In the genomic region with DNA sequence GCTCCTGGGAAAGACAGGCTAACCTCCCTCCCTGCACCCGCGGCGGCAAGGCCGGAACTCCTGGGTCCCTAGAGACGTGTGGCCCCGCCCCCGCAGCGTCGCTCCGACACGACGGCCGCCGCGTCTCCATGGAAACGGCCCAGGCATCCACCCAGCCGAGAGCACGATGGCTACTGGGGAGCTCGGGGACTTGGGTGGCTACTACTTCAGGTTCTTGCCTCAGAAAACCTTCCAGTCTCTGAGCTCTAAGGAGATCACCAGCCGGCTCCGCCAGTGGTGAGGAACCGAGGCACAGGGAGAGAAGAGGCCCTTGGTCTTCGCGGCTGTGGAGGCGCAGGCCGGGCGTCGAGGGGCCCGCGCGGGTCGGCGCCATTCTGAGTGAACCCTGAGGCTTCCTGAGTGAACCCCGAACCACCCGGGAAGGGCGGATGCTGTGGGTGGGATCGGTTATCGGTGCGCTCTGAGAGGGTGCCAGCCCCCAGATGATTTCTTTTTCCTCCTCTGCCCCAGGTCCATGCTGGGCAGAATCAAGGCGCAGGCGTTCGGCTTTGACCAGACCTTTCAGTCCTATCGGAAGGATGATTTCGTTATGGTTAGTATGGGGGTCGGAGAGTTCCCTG, we compare ENCODE assay signal across 8 cellular contexts. TPM values are rescaled to one million over a fixed set of nuclear protein-coding genes. Genes with fewer than 3 reads are reported as not detected.
DNase-seq lines count a peak whose midpoint lies in the region; ATAC-seq and TF ChIP-seq lines count a peak whose summit lies in the region.

A gene (plus strand): TSS at position 133 of the 620 bp plus-strand sequence. CDS start 34 bp downstream, at position 167.

- H3K27ac Mint-ChIP-seq in CD4-positive, alpha-beta memory T cell: peak within 1 kb of the TSS in 1 of 7 donors; percentile 68
- H3K27ac Mint-ChIP-seq in nephron progenitor cell: peak within 1 kb of the TSS; percentile 36

- H3K4me1 ChIP-seq in CD4-positive, alpha-beta memory T cell (ENCODE audit: insufficient read depth, low read length): peaks cover 11% of the 10 kb centered on the region
- H3K4me1 ChIP-seq in gastroesophageal sphincter (peaks cover 0 to 13% (median 0%) of the 10 kb centered on the region in 3 donors), testis (no peaks in the 10 kb centered on the region)

- no peak for TF ChIP-seq CTCF in gastroesophageal sphincter (IDR thresholded peaks at IDR 0.05)
- TF ChIP-seq CTCF in nephron progenitor cell (IDR thresholded peaks at IDR 0.05): no peak
- TF ChIP-seq CTCF in testis (IDR thresholded peaks at IDR 0.05): no peak

- peaks cover 20 to 25% of the 10 kb centered on the region in 2 donors for H3K27me3 Mint-ChIP-seq in CD4-positive, alpha-beta memory T cell
- H3K27me3 Mint-ChIP-seq in nephron progenitor cell (ENCODE audit: low read depth, poor library complexity): no peaks in the 10 kb centered on the region

- peak; percentile 15 to 42 (median 26) for DNase-seq in CD4-positive, alpha-beta memory T cell
- DNase-seq in NCI-H774 (lab: John Stamatoyannopoulos, UW): peak; percentile 77
- peak; percentile 12 for DNase-seq in activated gamma-delta T cell (lab: John Stamatoyannopoulos, UW)
- DNase-seq in nephron progenitor cell: peak; percentile 88
- DNase-seq in testis: peak; percentile 93

- no peaks in the 10 kb centered on the region for H3K9me3 ChIP-seq in CD4-positive, alpha-beta memory T cell (ENCODE audit: control insufficient read depth in 1 of 2, low read length in 2 of 2)
- no peaks in the 10 kb centered on the region for H3K9me3 ChIP-seq in gastroesophageal sphincter
- H3K9me3 ChIP-seq in testis: no peaks in the 10 kb centered on the region

- H3K4me3 ChIP-seq in CD4-positive, alpha-beta memory T cell (ENCODE audit: low read length in 2 of 2): peak within 1 kb of the TSS in 1 of 2 donors; percentile 17
- peak within 1 kb of the TSS; percentile 61 to 62 for H3K4me3 ChIP-seq in gastroesophageal sphincter
- H3K4me3 ChIP-seq in testis: peak within 1 kb of the TSS; percentile 63 to 68

- no peaks in the 10 kb centered on the region for H3K36me3 ChIP-seq in CD4-positive, alpha-beta memory T cell (ENCODE audit: insufficient read depth, low read length)
- H3K36me3 ChIP-seq in gastroesophageal sphincter (no peaks in the 10 kb centered on the region), testis (ENCODE audit: low read depth, missing control alignments) (no peaks in the 10 kb centered on the region)

- H3K36me3 Mint-ChIP-seq in CD4-positive, alpha-beta memory T cell: no peaks in the 10 kb centered on the region
- no peaks in the 10 kb centered on the region for H3K36me3 Mint-ChIP-seq in nephron progenitor cell (ENCODE audit: low read depth)

- H3K4me1 Mint-ChIP-seq in CD4-positive, alpha-beta memory T cell: peaks cover 4 to 11% (median 7%) of the 10 kb centered on the region in 4 donors
- peaks cover 22% of the 10 kb centered on the region for H3K4me1 Mint-ChIP-seq in nephron progenitor cell

- 0 to 13% methylated on average over 6 to 16 of the region's 45 CpGs for WGBS in gastroesophageal sphincter (ENCODE audit: low coverage in 1 of 2), 2 donors
- 3% methylated on average over 5 to 45 of the region's 45 CpGs for WGBS in testis, 2 donors

- intact Hi-C loops in CD4-positive, alpha-beta memory T cell (cut with micrococcal nuclease): no loop called here
- intact Hi-C loops in testis (cut with DNase I; ENCODE audit: low total_unique reads): no loop called here

- CTCF ChIA-PET in CD4-positive, alpha-beta memory T cell (lab: Charles Lee; ENCODE audit: partially characterized antibody): no interaction called here

- no peak for TF ChIP-seq EP300 in gastroesophageal sphincter (IDR thresholded peaks at IDR 0.05)

- POLR2A ChIA-PET in CD4-positive, alpha-beta memory T cell (lab: Charles Lee; ENCODE audit: partially characterized antibody): no interaction called here

- H3K4me3 Mint-ChIP-seq in CD4-positive, alpha-beta memory T cell: peak within 1 kb of the TSS; percentile 60 to 81 (median 75)
- peak within 1 kb of the TSS; percentile 83 for H3K4me3 Mint-ChIP-seq in nephron progenitor cell

- peak; percentile 83 for ATAC-seq in HG02759 (IDR thresholded peaks at IDR 0.05; ENCODE audit: unreplicated experiment)
- ATAC-seq in gastroesophageal sphincter: peak; percentile 92
- ATAC-seq in HG02973 (IDR thresholded peaks at IDR 0.05; ENCODE audit: unreplicated experiment): no peak

- no peak within 1 kb of the TSS for H3K27ac ChIP-seq in CD4-positive, alpha-beta memory T cell (ENCODE audit: low read depth, low read length)
- H3K27ac ChIP-seq in gastroesophageal sphincter (peak within 1 kb of the TSS in 3 of 4 donors; percentile 75 to 80 (median 76)), testis (peak within 1 kb of the TSS; percentile 46 to 75)

- H3K27me3 ChIP-seq in CD4-positive, alpha-beta memory T cell (ENCODE audit: insufficient read depth, low read length): no peaks in the 10 kb centered on the region
- H3K27me3 ChIP-seq in gastroesophageal sphincter (no peaks in the 10 kb centered on the region), testis (no peaks in the 10 kb centered on the region)

- peaks cover 0 to 8% (median 0%) of the 10 kb centered on the region in 8 donors for H3K9me3 Mint-ChIP-seq in CD4-positive, alpha-beta memory T cell
- peaks cover 4% of the 10 kb centered on the region for H3K9me3 Mint-ChIP-seq in nephron progenitor cell

- no peak for TF ChIP-seq POLR2A in gastroesophageal sphincter (IDR thresholded peaks at IDR 0.05)
- no peak for TF ChIP-seq POLR2A in testis (IDR thresholded peaks at IDR 0.05)

RNA-seq across cellular contexts. Expression of the gene that starts here (rescaled TPM):
- total RNA-seq in CD4-positive, alpha-beta memory T cell: not detected
- polyA plus RNA-seq in CD4-positive, alpha-beta memory T cell: not detected
- total RNA-seq in gastroesophageal sphincter: 10 to 100 TPM in 1 of 4 donors, 1 to 10 TPM in 3; 1.4 to 23.3 (median 1.5) TPM
- total RNA-seq in testis: 10 to 100 TPM; 15.1 to 28.9 TPM
- 98.0 TPM for polyA plus RNA-seq in testis (ENCODE audit: insufficient read depth, low read depth, low replicate concordance)

Comparison
In these comparisons a context has a peak if more than half of its experiments do, and no peak if none do; other contexts are left out.
1. RNA of the gene that starts here (polyA plus RNA-seq): 98.0 TPM in testis (single experiment); not detected in CD4-positive, alpha-beta memory T cell; every median in the first group is over 10 times any median in the second.
2. Peak in DNase-seq in CD4-positive, alpha-beta memory T cell; RNA of the gene not detected or under 1 TPM.
3. DNase-seq: peak in every context shown above with its lines; median percentile 93 in testis; 88 in nephron progenitor cell; 77 in NCI-H774; 26 in CD4-positive, alpha-beta memory T cell; 12 in activated gamma-delta T cell.